ENCODE assay signal across 21 cellular contexts in genomic region chr11:66413167-66413566, GRCh38. TPM values are rescaled to one million over a fixed set of nuclear protein-coding genes. Genes with fewer than 3 reads are reported as not detected.
DNase-seq lines count a peak whose midpoint lies in the region; ATAC-seq, FAIRE-seq and TF ChIP-seq lines count a peak whose summit lies in the region.
"Had no signal": no experiment of that assay in that cellular context is flagged by ENCODE, and none has a peak within 500 bp of the region (broad histone marks: within the 10 kb centered on the region; RNA-seq: fewer than 3 reads in every experiment).

No MANE protein-coding gene starts in this region.

- intact Hi-C loops in left lung (cut with DNase I), result no loop called here

- H2BK5ac ChIP-seq in H9 (ENCODE audit: insufficient read length, low read length), result no peak overlapping the region
- peak overlapping the region; percentile 49 for H2BK5ac ChIP-seq in H1 (ENCODE audit: low read depth, low read length)

- no peak overlapping the region for H2BK120ac ChIP-seq in H9 (ENCODE audit: low read depth, low read length, poor library complexity, severe bottlenecking)
- H2BK120ac ChIP-seq in H1 (replicated peaks; ENCODE audit: low read depth, low read length), result no peak overlapping the region

- no peak for FAIRE-seq in H1 (lab: Jason Lieb, UNC)
- FAIRE-seq: GM12892, GM18507, H54 had no signal

- no peaks in the 10 kb centered on the region for H4K20me1 ChIP-seq in H9 (ENCODE audit: control insufficient read depth, insufficient read depth, insufficient read length)
- peaks cover 0 to 2% of the 10 kb centered on the region in 2 experiments for H4K20me1 ChIP-seq in H1 (replicated peaks in 1 of 2; ENCODE audit: control insufficient read depth in 1 of 2, insufficient read depth in 2 of 2, low read length in 2 of 2)

- WGBS in H9 (ENCODE audit: extremely low coverage, insufficient read length, low lambda C conversion rate), result no CpG with 5 or more reads among the region's 6 CpGs
- 91% methylated on average over 6 of the region's 6 CpGs for WGBS in HUES64
- 79% methylated on average over 6 of the region's 6 CpGs; no CpG with 5 or more reads in 1 of the 2 experiments for WGBS in H1 (ENCODE audit: extremely low coverage in 1 of 2, insufficient coverage in 1 of 2, insufficient read length in 1 of 2, insufficient replicate concordance in 2 of 2, low coverage in 1 of 2, low lambda C conversion rate in 2 of 2, missing lambda C conversion rate in 1 of 2), 2 experiments

- H2BK20ac ChIP-seq in H9 (ENCODE audit: low read depth, low read length, poor library complexity, severe bottlenecking) (no peak overlapping the region), H1 (ENCODE audit: low read length) (peak overlapping the region; percentile 13)

- H4K8ac ChIP-seq in H9 (replicated peaks; ENCODE audit: insufficient read length, low read depth, low read length) (no peak overlapping the region), H1 (ENCODE audit: extremely low read depth, insufficient read depth, low read length) (0 out of 2 replicates have a peak overlapping the region, but pooled peaks have one; percentile 54)

- peaks cover 10% of the 10 kb centered on the region for H3K23me2 ChIP-seq in H9 (ENCODE audit: insufficient read length, low read depth, low read length, poor library complexity, severe bottlenecking)
- H3K23me2 ChIP-seq in H1 (ENCODE audit: low read depth, low read length), result peaks cover 2% of the 10 kb centered on the region; the same call in 1 of the 2 replicates

- POLR2A ChIA-PET in H1 (lab: Charles Lee; ENCODE audit: partially characterized antibody), result interaction anchor here (0.7 to 7.7 kb wide), 5 partner anchors 9 to 67 kb away, joined by 3 to 78 read pairs (median 5); partner anchors contain the start of genes B4GAT1, DPP3 and NPAS4

- H3K4ac ChIP-seq in H9 (ENCODE audit: low read depth, low read length) (no peak overlapping the region), H1 (replicated peaks; ENCODE audit: insufficient read length, low read depth, low read length) (peak overlapping the region; percentile 29)

- no peak overlapping the region for H3T11ph ChIP-seq in H9 (ENCODE audit: low read length)

- no peak overlapping the region for H2BK15ac ChIP-seq in H9 (ENCODE audit: low read depth, low read length)
- H2BK15ac ChIP-seq in H1 (ENCODE audit: low read length), result peak overlapping the region; percentile 93; the same call in 1 of the 2 replicates

- H3K14ac ChIP-seq in H9 (ENCODE audit: insufficient read depth, low read length) (peak overlapping the region; percentile 39; the same call in 1 of the 2 replicates), H1 (ENCODE audit: insufficient read length) (no peak overlapping the region)

- H3K4me1 Mint-ChIP-seq in H9, result peaks cover 56 to 61% of the 10 kb centered on the region in 2 experiments

- no peak overlapping the region for H2AFZ ChIP-seq in H9 (ENCODE audit: low read length)
- no peak overlapping the region for H2AFZ ChIP-seq in H1 (ENCODE audit: low read length)

- H4K91ac ChIP-seq in H9 (ENCODE audit: insufficient read length, low read depth, low read length) (no peak overlapping the region), H1 (replicated peaks; ENCODE audit: insufficient read length, low read length) (peak overlapping the region; percentile 86)

- TF ChIP-seq POLR2A in H1 (IDR thresholded peaks at IDR 0.05; ENCODE audit: control extremely low read depth in 1 of 2, low read depth in 2 of 2, low read length in 2 of 2), result no peak

- H3K4me2 ChIP-seq in H9 (ENCODE audit: insufficient read depth, insufficient read length, low read length), result no peak overlapping the region
- peak overlapping the region in 1 of 2 experiments; percentile 69; a peak in 2 of 4 replicates for H3K4me2 ChIP-seq in H1 (ENCODE audit: insufficient read depth in 1 of 2, low read depth in 2 of 2, low read length in 2 of 2)
- H3K4me2 ChIP-seq: BLaER1 had no signal

- H3K27ac ChIP-seq in H9 (ENCODE audit: insufficient read length, low read depth, low read length) (no peak overlapping the region), HUES64 (ENCODE audit: low read depth, low read length) (peak overlapping the region; percentile 92), H1 (ENCODE audit: low read depth, low read length) (0 out of 2 replicates have a peak overlapping the region, but pooled peaks have one; percentile 81), stomach smooth muscle (ENCODE audit: low read length) (no peak overlapping the region), left lung (no peak overlapping the region)
- H3K27ac ChIP-seq: BLaER1, HL-60 had no signal

- no peak overlapping the region for H2BK12ac ChIP-seq in H9 (ENCODE audit: insufficient read length, low read depth, low read length)
- peak overlapping the region; percentile 60 for H2BK12ac ChIP-seq in H1 (ENCODE audit: low read depth, low read length)

- TF ChIP-seq RAD21 in H1 (IDR thresholded peaks at IDR 0.05 in 1 of 2, conservative IDR thresholded peaks at IDR 0.05 in 1 of 2; ENCODE audit: low read depth in 2 of 2, low read length in 2 of 2), result no peak

- H3K27me3 Mint-ChIP-seq in H9 (ENCODE audit: low read depth), result peaks cover 4% of the 10 kb centered on the region

- H3K79me2 ChIP-seq in H9 (ENCODE audit: insufficient read depth, low read length) (no peaks in the 10 kb centered on the region), H1 (ENCODE audit: control insufficient read depth in 1 of 2, insufficient read depth in 2 of 2, low read length in 2 of 2) (no peaks in the 10 kb centered on the region)

- CTCF ChIA-PET in H1 (lab: Charles Lee; ENCODE audit: partially characterized antibody), result interaction anchor here (1.3 to 13.2 kb wide), 4 partner anchors 8 to 265 kb away, joined by 3 to 259 read pairs (median 105); partner anchors contain the start of genes MRPL11, NPAS4 and RBM4B

- H4K5ac ChIP-seq in H9 (ENCODE audit: insufficient read length, low read depth, low read length) (no peak overlapping the region), H1 (ENCODE audit: insufficient read length, low read depth, low read length) (peak overlapping the region; percentile 69)

- H3K9me3 ChIP-seq in H9 (ENCODE audit: control insufficient read depth, low read depth, low read length) (no peaks in the 10 kb centered on the region), HUES64 (ENCODE audit: insufficient read depth, low read depth, low read length) (no peaks in the 10 kb centered on the region), H1 (ENCODE audit: insufficient read depth in 2 of 2, low read depth in 1 of 2, low read length in 1 of 2) (no peaks in the 10 kb centered on the region), stomach smooth muscle (ENCODE audit: control insufficient read depth in 2 of 2, low read length in 2 of 2) (no peaks in the 10 kb centered on the region), left lung (no peaks in the 10 kb centered on the region)
- H3K9me3 ChIP-seq: BLaER1 had no signal

- TF ChIP-seq CTCF in H9 (conservative IDR thresholded peaks at IDR 0.05), result no peak
- no peak for TF ChIP-seq CTCF in H1 (IDR thresholded peaks at IDR 0.05; ENCODE audit: control extremely low read depth in 1 of 3, insufficient read depth in 1 of 3, low read depth in 1 of 3, low read length in 3 of 3)
- TF ChIP-seq CTCF in left lung (IDR thresholded peaks at IDR 0.05), result no peak

- H3K36me3 ChIP-seq in HUES64 (ENCODE audit: insufficient read depth, low read length) (no peaks in the 10 kb centered on the region), H1 (ENCODE audit: control insufficient read depth in 2 of 4, insufficient read depth in 4 of 4, low read length in 3 of 4) (no peaks in the 10 kb centered on the region), stomach smooth muscle (ENCODE audit: control insufficient read depth in 2 of 2, insufficient read depth in 2 of 2, low read length in 2 of 2) (peaks cover 0 to 5% of the 10 kb centered on the region in 2 donors), left lung (no peaks in the 10 kb centered on the region)
- H3K36me3 ChIP-seq: BLaER1 had no signal

- H3K4me3 ChIP-seq in HUES64 (ENCODE audit: low read length), result no peak overlapping the region
- H3K4me3 ChIP-seq in H1 (ENCODE audit: extremely low read depth in 1 of 4, insufficient read depth in 2 of 4, low read depth in 3 of 4, low read length in 4 of 4), result no peak overlapping the region
- H3K4me3 ChIP-seq in stomach smooth muscle (ENCODE audit: low read length in 2 of 2), result peak overlapping the region; percentile 25 to 76
- no peak overlapping the region for H3K4me3 ChIP-seq in left lung
- H3K4me3 ChIP-seq: BLaER1 had no signal

- no peak for TF ChIP-seq EP300 in H1 (IDR thresholded peaks at IDR 0.05; ENCODE audit: borderline replicate concordance in 1 of 2, low read depth in 2 of 2, low read length in 2 of 2)

- ATAC-seq in left lung (no peak), HG02870 (IDR thresholded peaks at IDR 0.05; ENCODE audit: unreplicated experiment) (no peak)

- H3K79me1 ChIP-seq in H9 (ENCODE audit: insufficient read depth, low read depth, low read length, poor library complexity, severe bottlenecking) (no peaks in the 10 kb centered on the region), H1 (ENCODE audit: low read depth, low read length) (no peaks in the 10 kb centered on the region)

- H3K18ac ChIP-seq in H9 (ENCODE audit: insufficient read length, low read depth, low read length) (peak overlapping the region; percentile 70), H1 (ENCODE audit: extremely low read depth, low read length) (peak overlapping the region; percentile 15; the same call in 1 of the 2 replicates)

- H3K9me3 Mint-ChIP-seq in H9, result no peaks in the 10 kb centered on the region

- DNase-seq in H9 (no peak), H1 (ENCODE audit: low read depth in 1 of 2, low spot score in 2 of 2) (no peak), germinal center (ENCODE audit: low spot score) (no peak), left lung (no peak)
- DNase-seq: 8988T; CD4-positive, alpha-beta memory T cell; DMS153; DMS79; GDM1; KG1 had no signal

- H3K56ac ChIP-seq in H9 (ENCODE audit: insufficient read length, low read depth, low read length) (no peak overlapping the region), H1 (replicated peaks; ENCODE audit: insufficient read length, low read depth, low read length) (no peak overlapping the region)

- H3K27ac Mint-ChIP-seq in H9, result peak overlapping the region in 2 of 3 experiments; percentile 93 to 97; a peak in 3 of 7 replicates
- H3K27ac Mint-ChIP-seq: CD14-positive monocyte; CD4-positive, alpha-beta memory T cell had no signal

- peak overlapping the region in 1 of 2 experiments; percentile 37; a peak in 2 of 5 replicates for H3K4me3 Mint-ChIP-seq in H9
- H3K4me3 Mint-ChIP-seq: CD14-positive monocyte; CD4-positive, alpha-beta memory T cell had no signal

- no peaks in the 10 kb centered on the region for H3K36me3 Mint-ChIP-seq in H9 (ENCODE audit: insufficient read depth in 1 of 3, low read depth in 3 of 3)
- H3K36me3 Mint-ChIP-seq: CD14-positive monocyte; CD4-positive, alpha-beta memory T cell had no signal

- H3K9ac ChIP-seq in H9 (ENCODE audit: extremely low read depth, insufficient read length, low read length), result no peak overlapping the region
- no peak overlapping the region for H3K9ac ChIP-seq in HUES64 (ENCODE audit: low read depth, low read length)
- H3K9ac ChIP-seq in H1 (replicated peaks in 1 of 4; ENCODE audit: extremely low read depth in 1 of 4, low read depth in 3 of 4, low read length in 3 of 4), result no peak overlapping the region
- H3K9ac ChIP-seq in stomach smooth muscle (ENCODE audit: low read length in 2 of 2), result no peak overlapping the region
- H3K9ac ChIP-seq: BLaER1 had no signal

- no peaks in the 10 kb centered on the region for H3K27me3 ChIP-seq in H9 (ENCODE audit: insufficient read depth, low read length)
- H3K27me3 ChIP-seq in HUES64 (ENCODE audit: insufficient read depth, low read length), result no peaks in the 10 kb centered on the region
- peaks cover 0 to 5% (median 2%) of the 10 kb centered on the region in 4 experiments; a peak in 3 of 7 replicates for H3K27me3 ChIP-seq in H1 (replicated peaks in 1 of 4; ENCODE audit: control insufficient read depth in 3 of 4, extremely low read depth in 1 of 4, insufficient read depth in 3 of 4, low read length in 3 of 4)
- no peaks in the 10 kb centered on the region for H3K27me3 ChIP-seq in stomach smooth muscle (ENCODE audit: control insufficient read depth in 1 of 2, insufficient read depth in 2 of 2, low read length in 2 of 2)
- H3K27me3 ChIP-seq in left lung, result peaks cover 6 to 97% of the 10 kb centered on the region in 2 donors

- no peak overlapping the region for H3K23ac ChIP-seq in H9 (ENCODE audit: insufficient read length, low read depth, low read length)
- no peak overlapping the region for H3K23ac ChIP-seq in H1 (ENCODE audit: insufficient read length)

- H3K4me1 ChIP-seq in H9 (ENCODE audit: insufficient read depth, low read length) (peaks cover 16% of the 10 kb centered on the region), HUES64 (ENCODE audit: insufficient read depth, low read length) (peaks cover 37% of the 10 kb centered on the region), H1 (replicated peaks in 1 of 4; ENCODE audit: control insufficient read depth in 3 of 4, insufficient read depth in 4 of 4, low read length in 3 of 4) (peaks cover 11 to 38% (median 26%) of the 10 kb centered on the region in 4 experiments), stomach smooth muscle (ENCODE audit: control insufficient read depth, insufficient read depth, low read length) (peaks cover 67% of the 10 kb centered on the region), left lung (peaks cover 6 to 10% of the 10 kb centered on the region in 2 donors)

- no peak overlapping the region for H2AK5ac ChIP-seq in H9 (ENCODE audit: insufficient read length, low read length)
- peak overlapping the region; percentile 43 for H2AK5ac ChIP-seq in H1 (ENCODE audit: low read depth, low read length)

RNA-seq across cellular contexts. Expression of gene NPAS4, which starts 7.7 kb away (rescaled TPM):
- total RNA-seq in H9 (2021) (1.6 and 1.8 TPM in 2 replicates), left lung (under 1 TPM in 1 of 2 donors, not detected in 1; 0.64 TPM)
- 0.35 TPM for polyA plus RNA-seq in HUES64 (2013, experiment 1 of 2)
- polyA plus RNA-seq in HUES64 (2013, experiment 2 of 2), result 0.19 TPM
- total RNA-seq in H1 (2021; fragmentation: NEBNext Ultra II Directional; extraction: Animal tissue kit (Norgen Biotek cat#: 25700)), result 0.88 and 0.99 TPM in 2 replicates
- polyA plus RNA-seq in H1 (2011; rRNA removed), result 0.73 and 0.77 TPM in 2 replicates
- polyA plus RNA-seq in H1 (2011; cell fraction: cytosol; rRNA removed), result 0.54 TPM
- 2.0 TPM for polyA plus RNA-seq in H1 (2011; cell fraction: nucleus; rRNA removed)
- polyA plus RNA-seq in H1 (2012, experiment 1 of 2), result 0.58 to 1.2 TPM (median 0.85 TPM) in 4 replicates
- 0.28 TPM for polyA plus RNA-seq in H1 (2012, experiment 2 of 2)
- 0.24 TPM for polyA plus RNA-seq in H1 (2013, experiment 1 of 2)
- polyA plus RNA-seq in H1 (2013, experiment 2 of 2), result 0.18 TPM
- 0.12 and 0.66 TPM in 2 replicates for polyA minus RNA-seq in H1 (2011; rRNA and poly(A)+ RNA removed)
- polyA minus RNA-seq in H1 (2011; cell fraction: cytosol; rRNA and poly(A)+ RNA removed), result 0.44 TPM
- 0.40 TPM for polyA minus RNA-seq in H1 (2011; cell fraction: nucleus; rRNA and poly(A)+ RNA removed)
- total RNA-seq: A673; CD4-positive, alpha-beta memory T cell; HT1080 had no signal
- polyA plus RNA-seq: CD14-positive monocyte; CD4-positive, alpha-beta memory T cell had no signal

RNA-seq across cellular contexts. Expression of gene MRPL11, which starts 25.5 kb away (rescaled TPM):
- total RNA-seq in H9 (2021) (105 and 106 TPM in 2 replicates), left lung (10 to 100 TPM; 29.6 to 39.5 TPM)
- polyA plus RNA-seq in HUES64 (2013, experiment 1 of 2), result 112 TPM
- polyA plus RNA-seq in HUES64 (2013, experiment 2 of 2), result 113 TPM
- 141 and 152 TPM in 2 replicates for total RNA-seq in H1 (2021; fragmentation: NEBNext Ultra II Directional; extraction: Animal tissue kit (Norgen Biotek cat#: 25700))
- 105 and 106 TPM in 2 replicates for polyA plus RNA-seq in H1 (2011; rRNA removed)
- polyA plus RNA-seq in H1 (2011; cell fraction: cytosol; rRNA removed), result 116 TPM
- 102 TPM for polyA plus RNA-seq in H1 (2011; cell fraction: nucleus; rRNA removed)
- 161 to 181 TPM (median 177 TPM) in 4 replicates for polyA plus RNA-seq in H1 (2012, experiment 1 of 2)
- polyA plus RNA-seq in H1 (2012, experiment 2 of 2), result 290 TPM
- polyA plus RNA-seq in H1 (2013, experiment 1 of 2), result 187 TPM
- 199 TPM for polyA plus RNA-seq in H1 (2013, experiment 2 of 2)
- polyA minus RNA-seq in H1 (2011; rRNA and poly(A)+ RNA removed), result 45.4 and 61.3 TPM in 2 replicates
- polyA minus RNA-seq in H1 (2011; cell fraction: cytosol; rRNA and poly(A)+ RNA removed), result 31.3 TPM
- polyA minus RNA-seq in H1 (2011; cell fraction: nucleus; rRNA and poly(A)+ RNA removed), result 11.6 TPM

RNA-seq across cellular contexts. Expression of gene SLC29A2, which starts 41.6 kb away (rescaled TPM):
- total RNA-seq in H9 (2021) (29.7 and 29.8 TPM in 2 replicates), left lung (10 to 100 TPM; 16.2 to 22.8 TPM)
- 20.4 TPM for polyA plus RNA-seq in HUES64 (2013, experiment 1 of 2)
- 22.7 TPM for polyA plus RNA-seq in HUES64 (2013, experiment 2 of 2)
- 29.3 and 32.4 TPM in 2 replicates for total RNA-seq in H1 (2021; fragmentation: NEBNext Ultra II Directional; extraction: Animal tissue kit (Norgen Biotek cat#: 25700))
- 31.6 and 42.0 TPM in 2 replicates for polyA plus RNA-seq in H1 (2011; rRNA removed)
- polyA plus RNA-seq in H1 (2011; cell fraction: cytosol; rRNA removed), result 23.1 TPM
- 104 TPM for polyA plus RNA-seq in H1 (2011; cell fraction: nucleus; rRNA removed)
- 29.3 to 42.0 TPM (median 39.3 TPM) in 4 replicates for polyA plus RNA-seq in H1 (2012, experiment 1 of 2)
- polyA plus RNA-seq in H1 (2012, experiment 2 of 2), result 33.0 TPM
- 40.7 TPM for polyA plus RNA-seq in H1 (2013, experiment 1 of 2)
- polyA plus RNA-seq in H1 (2013, experiment 2 of 2), result 42.8 TPM
- polyA minus RNA-seq in H1 (2011; rRNA and poly(A)+ RNA removed), result 16.4 and 20.7 TPM in 2 replicates
- 18.6 TPM for polyA minus RNA-seq in H1 (2011; cell fraction: cytosol; rRNA and poly(A)+ RNA removed)
- polyA minus RNA-seq in H1 (2011; cell fraction: nucleus; rRNA and poly(A)+ RNA removed), result 25.3 TPM

RNA-seq across cellular contexts. Expression of gene PELI3, which starts 53.5 kb away (rescaled TPM):
- 9.3 and 10.3 TPM in 2 replicates for total RNA-seq in H9 (2021)
- polyA plus RNA-seq in HUES64 (2013, experiment 1 of 2), result 3.6 TPM
- polyA plus RNA-seq in HUES64 (2013, experiment 2 of 2), result 4.8 TPM
- 7.6 TPM in 2 replicates for total RNA-seq in H1 (2021; fragmentation: NEBNext Ultra II Directional; extraction: Animal tissue kit (Norgen Biotek cat#: 25700))
- polyA plus RNA-seq in H1 (2011; rRNA removed), result 5.2 and 7.6 TPM in 2 replicates
- polyA plus RNA-seq in H1 (2011; cell fraction: cytosol; rRNA removed), result 5.3 TPM
- 9.8 TPM for polyA plus RNA-seq in H1 (2011; cell fraction: nucleus; rRNA removed)
- polyA plus RNA-seq in H1 (2012, experiment 1 of 2), result 3.7 to 8.0 TPM (median 5.7 TPM) in 4 replicates
- 5.6 TPM for polyA plus RNA-seq in H1 (2012, experiment 2 of 2)
- polyA plus RNA-seq in H1 (2013, experiment 1 of 2), result 3.1 TPM
- polyA plus RNA-seq in H1 (2013, experiment 2 of 2), result 3.5 TPM
- 7.4 and 11.2 TPM in 2 replicates for polyA minus RNA-seq in H1 (2011; rRNA and poly(A)+ RNA removed)
- polyA minus RNA-seq in H1 (2011; cell fraction: cytosol; rRNA and poly(A)+ RNA removed), result 6.5 TPM
- polyA minus RNA-seq in H1 (2011; cell fraction: nucleus; rRNA and poly(A)+ RNA removed), result 18.7 TPM
- total RNA-seq in left lung, result 10 to 100 TPM in 1 of 2 donors, 1 to 10 TPM in 1; 7.5 to 12.9 TPM

Comparison
In these comparisons a context has a peak if more than half of its experiments do, and no peak if none do; other contexts are left out.
1. H3K27ac ChIP-seq: peak in HUES64 (single experiment) and H1 (single experiment); none in H9 (single experiment), stomach smooth muscle (single experiment) and left lung (0 of 2).
2. H3K4me3 ChIP-seq: peak in stomach smooth muscle (2 of 2); none in HUES64 (single experiment), H1 (0 of 4) and left lung (0 of 2).